In the genomic region with DNA sequence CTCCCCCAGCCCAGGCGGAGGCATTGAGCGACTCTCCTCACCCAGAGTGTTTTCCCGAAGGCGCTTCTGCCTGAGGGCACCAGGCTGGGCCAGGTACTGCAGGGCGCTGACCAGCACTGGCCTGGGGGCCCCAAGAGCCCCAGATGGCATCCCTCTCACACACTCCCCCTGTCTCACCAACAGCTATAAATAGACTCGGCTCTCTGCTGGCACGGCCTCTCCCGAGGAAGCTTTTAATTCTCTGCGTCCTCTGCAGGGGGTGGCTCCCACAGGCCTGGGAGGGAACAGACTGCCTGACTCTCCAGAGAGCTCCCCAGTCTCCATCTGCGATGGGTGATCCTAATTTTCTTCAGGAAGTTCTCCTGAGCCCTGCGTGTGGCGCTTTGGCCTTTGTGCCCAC, we compare ENCODE assay signal across 1 cellular context. TPM values are rescaled to one million over a fixed set of nuclear protein-coding genes. Genes with fewer than 3 reads are reported as not detected.
"Had no signal": no experiment of that assay in that cellular context is flagged by ENCODE, and none has a peak within 500 bp of the region (broad histone marks: within the 10 kb centered on the region; RNA-seq: fewer than 3 reads in every experiment).

No MANE protein-coding gene starts in this region.

RNA-seq across cellular contexts. Expression of a gene that starts 2.2 kb away (rescaled TPM):
- total RNA-seq: epithelial cell of proximal tubule had no signal
